Comparison of ENCODE assay signal across 25 cellular contexts in the genomic region with DNA sequence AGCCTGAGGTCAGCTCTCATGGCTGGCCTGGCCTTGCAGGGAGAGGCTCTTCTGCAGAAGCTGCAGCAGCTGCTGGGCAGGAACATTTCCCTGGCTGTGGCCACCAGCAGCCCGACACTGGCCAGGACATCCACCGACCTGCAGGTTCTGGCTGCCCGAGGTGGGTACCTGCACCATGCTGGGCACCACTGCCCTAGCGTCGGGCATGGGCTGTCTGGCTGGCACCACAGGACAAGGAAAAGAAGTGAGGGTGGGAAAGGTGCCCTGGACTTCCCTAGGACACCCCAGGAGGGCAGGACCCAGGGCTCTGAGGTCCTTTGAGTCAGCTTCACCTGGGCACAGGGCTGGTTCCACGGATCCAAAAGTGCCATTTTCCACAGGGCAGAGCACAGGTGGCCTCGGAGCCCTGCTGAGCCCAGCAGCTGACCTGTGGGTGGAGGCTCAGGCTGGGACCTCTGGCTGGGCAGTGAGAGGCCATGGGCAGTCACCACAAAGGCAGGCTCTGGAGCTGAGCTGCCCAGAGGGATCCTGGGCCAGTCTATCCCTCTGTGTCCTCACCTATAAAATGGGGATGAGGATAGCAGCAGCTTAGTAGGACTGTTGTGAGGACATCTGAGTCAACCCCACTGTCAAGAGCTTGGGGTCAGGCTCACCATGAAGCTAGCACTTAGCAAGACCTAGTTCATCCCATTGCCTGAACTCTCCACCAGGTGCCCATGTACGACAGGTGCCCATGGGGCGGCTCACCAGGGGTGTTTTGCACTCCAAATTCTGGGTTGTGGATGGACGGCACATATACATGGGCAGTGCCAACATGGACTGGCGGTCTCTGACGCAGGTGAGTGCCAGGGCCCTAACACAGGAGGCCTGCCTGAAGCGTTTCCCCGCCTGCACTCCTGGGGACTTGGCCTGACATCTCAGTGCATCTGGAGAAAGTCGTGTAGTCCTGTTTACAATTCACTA. TPM values are rescaled to one million over a fixed set of nuclear protein-coding genes. Genes with fewer than 3 reads are reported as not detected.
"Had no signal": no experiment of that assay in that cellular context is flagged by ENCODE, and none has a peak within 500 bp of the region (broad histone marks: within the 10 kb centered on the region; RNA-seq: fewer than 3 reads in every experiment).

No MANE protein-coding gene starts in this region.

- H3K27me3 Mint-ChIP-seq: activated naive CD4-positive, alpha-beta T cell treated with anti-CD3 and anti-CD28 coated beads, Interleukin-2, amount 50 U/mL, for 24 hours had no signal

- H3K4me3 Mint-ChIP-seq: activated CD4-positive, alpha-beta memory T cell treated with anti-CD3 and anti-CD28 coated beads, Interleukin-2, amount 10 ng/mL, durations not matched to agents 7 days and 5 days; activated naive CD4-positive, alpha-beta T cell treated with anti-CD3 and anti-CD28 coated beads, Interleukin-2, amount 50 U/mL, for 24 hours; activated T-cell treated with anti-CD3 and anti-CD28 coated beads, Interleukin-2, amount 50 U/mL, for 24 hours; immature natural killer cell; neural progenitor cell; stimulated activated effector memory CD8-positive, alpha-beta T cell treated with anti-CD3 and anti-CD28 coated beads, Interleukin-12 subunit alpha, Interleukin-12 subunit beta, amount 100 ng/mL, for 72 hours; T-helper 2 cell treated with Interferon-gamma antibody and Interleukin-4, amounts not matched to agents 5 μg/mL and 100 μg/mL, for 36 hours had no signal

- H3K4me1 ChIP-seq: pancreas had no signal

- H3K4me1 Mint-ChIP-seq: activated CD4-positive, alpha-beta memory T cell treated with anti-CD3 and anti-CD28 coated beads, Interleukin-2, amount 10 ng/mL, durations not matched to agents 7 days and 5 days; stimulated activated effector memory CD8-positive, alpha-beta T cell treated with anti-CD3 and anti-CD28 coated beads, Interleukin-12 subunit alpha, Interleukin-12 subunit beta, amount 100 ng/mL, for 72 hours had no signal

- H3K9me3 ChIP-seq: ascending aorta, pancreas, right lobe of liver, SK-N-SH, thoracic aorta had no signal

- H3K9me3 Mint-ChIP-seq: activated CD4-positive, alpha-beta memory T cell treated with anti-CD3 and anti-CD28 coated beads, Interleukin-2, amount 10 ng/mL, durations not matched to agents 7 days and 5 days; activated naive CD4-positive, alpha-beta T cell treated with anti-CD3 and anti-CD28 coated beads, Interleukin-2, amount 50 U/mL, for 24 hours; activated T-cell treated with anti-CD3 and anti-CD28 coated beads, Interleukin-2, amount 50 U/mL, for 24 hours; activated T-helper 2 cell treated with anti-CD3 and anti-CD28 coated beads, Interferon-gamma antibody, Interleukin-2, Interleukin-4, amounts not matched to agents 10 μg/mL and 5 μg/mL and 100 μg/mL, durations not matched to agents 14 hours and 24 hours and 36 hours; immature natural killer cell; neural progenitor cell; stimulated activated effector memory CD8-positive, alpha-beta T cell treated with anti-CD3 and anti-CD28 coated beads, Interleukin-12 subunit alpha, Interleukin-12 subunit beta, amount 100 ng/mL, for 72 hours; T-helper 2 cell treated with Interferon-gamma antibody and Interleukin-4, amounts not matched to agents 5 μg/mL and 100 μg/mL, for 36 hours had no signal

- ATAC-seq: esophagus mucosa; gastroesophageal sphincter; heart right ventricle; left cardiac atrium; pancreas; right lobe of liver; stimulated activated effector memory CD8-positive, alpha-beta T cell treated with anti-CD3 and anti-CD28 coated beads, Interleukin-12 subunit alpha, Interleukin-12 subunit beta, amount 100 ng/mL, for 72 hours had no signal

- DNase-seq: activated CD4-positive, alpha-beta memory T cell treated with anti-CD3 and anti-CD28 coated beads, Interleukin-2, amount 10 ng/mL, durations not matched to agents 7 days and 5 days; activated CD4-positive, alpha-beta T cell treated with anti-CD3 and anti-CD28 coated beads for 48 hours; activated CD4-positive, CD25-positive, alpha-beta regulatory T cell; cerebellar nuclear complex; effector CD4-positive, alpha-beta T cell; heart right ventricle; immature natural killer cell; left cardiac atrium; mammary epithelial cell; SK-N-SH; stimulated activated CD4-positive, alpha-beta T cell treated with anti-CD3 and anti-CD28 coated beads, Interleukin-4, amount 100 ng/mL, for 24 hours had no signal

- H3K4me3 ChIP-seq: ascending aorta, gastroesophageal sphincter, heart right ventricle, neural progenitor cell, pancreas, right lobe of liver, smooth muscle cell, thoracic aorta had no signal

- H3K36me3 ChIP-seq: ascending aorta, gastroesophageal sphincter, heart right ventricle, neural progenitor cell, pancreas, right lobe of liver, thoracic aorta had no signal

- H3K27ac ChIP-seq: ascending aorta, gastroesophageal sphincter, heart right ventricle, neural progenitor cell, pancreas, right lobe of liver, thoracic aorta had no signal

- H3K27ac Mint-ChIP-seq: activated CD4-positive, alpha-beta memory T cell treated with anti-CD3 and anti-CD28 coated beads, Interleukin-2, amount 10 ng/mL, durations not matched to agents 7 days and 5 days; activated naive CD4-positive, alpha-beta T cell treated with anti-CD3 and anti-CD28 coated beads, Interleukin-2, amount 50 U/mL, for 24 hours; activated T-cell treated with anti-CD3 and anti-CD28 coated beads, Interleukin-2, amount 50 U/mL, for 24 hours; activated T-helper 2 cell treated with anti-CD3 and anti-CD28 coated beads, Interferon-gamma antibody, Interleukin-2, Interleukin-4, amounts not matched to agents 10 μg/mL and 5 μg/mL and 100 μg/mL, durations not matched to agents 14 hours and 24 hours and 36 hours; neural progenitor cell; stimulated activated effector memory CD8-positive, alpha-beta T cell treated with anti-CD3 and anti-CD28 coated beads, Interleukin-12 subunit alpha, Interleukin-12 subunit beta, amount 100 ng/mL, for 72 hours; T-helper 2 cell treated with Interferon-gamma antibody and Interleukin-4, amounts not matched to agents 5 μg/mL and 100 μg/mL, for 36 hours had no signal

- H3K36me3 Mint-ChIP-seq: activated naive CD4-positive, alpha-beta T cell treated with anti-CD3 and anti-CD28 coated beads, Interleukin-2, amount 50 U/mL, for 24 hours; immature natural killer cell; neural progenitor cell; stimulated activated effector memory CD8-positive, alpha-beta T cell treated with anti-CD3 and anti-CD28 coated beads, Interleukin-12 subunit alpha, Interleukin-12 subunit beta, amount 100 ng/mL, for 72 hours had no signal

- H3K27me3 ChIP-seq: ascending aorta, gastroesophageal sphincter, pancreas, right lobe of liver had no signal

RNA-seq across cellular contexts. Expression of a gene that starts 4.9 kb away (rescaled TPM):
- total RNA-seq: activated CD4-positive, alpha-beta memory T cell treated with anti-CD3 and anti-CD28 coated beads, Interleukin-2, amount 10 ng/mL, durations not matched to agents 7 days and 5 days; ascending aorta; bronchial epithelial cell had no signal

RNA-seq across cellular contexts. Expression of a gene that starts 48.6 kb away (rescaled TPM):
- total RNA-seq: activated CD4-positive, alpha-beta memory T cell treated with anti-CD3 and anti-CD28 coated beads, Interleukin-2, amount 10 ng/mL, durations not matched to agents 7 days and 5 days had no signal
